Comparison of ENCODE assay signal across 8 cellular contexts in genomic region chr3:71127463-71128243, GRCh38.
A peak's percentile ranks its signal among the peaks of the same experiment; 100 is the strongest.
DNase-seq lines count a peak whose midpoint lies in the region; ATAC-seq and TF ChIP-seq lines count a peak whose summit lies in the region.

No MANE protein-coding gene starts in this region.

- in situ Hi-C loops in gastrocnemius medialis (cut with MboI; ENCODE audit: low sequenced_read_pairs in 4 of 4): loop anchor here in 1 of 4 donors (25.0 kb wide), 1 partner anchor 460 kb away; the partner anchor contains the start of gene FOXP1
- in situ Hi-C loops in G401 (cut with HindIII; ENCODE audit: low sequenced_read_pairs): no loop called here

- no peak overlapping the region for H3K9ac ChIP-seq in PC-3 (ENCODE audit: low read length)

- H4K20me1 ChIP-seq in PC-3 (ENCODE audit: low read length): no peaks in the 10 kb centered on the region

- H3K36me3 ChIP-seq in gastrocnemius medialis (no peaks in the 10 kb centered on the region), PC-3 (ENCODE audit: low read depth, low read length) (no peaks in the 10 kb centered on the region)

- no peak for TF ChIP-seq POLR2A in gastrocnemius medialis (IDR thresholded peaks at IDR 0.05)

- no peak overlapping the region for H2AFZ ChIP-seq in PC-3 (ENCODE audit: low read length)

- H3K27ac ChIP-seq in gastrocnemius medialis (peak overlapping the region; percentile 39 to 78 (median 71)), PC-3 (ENCODE audit: low read length) (no peak overlapping the region)

- DNase-seq in Daoy (ENCODE audit: low read depth) (peak; percentile 35), epithelial cell of proximal tubule (ENCODE audit: low read depth) (no peak), gastrocnemius medialis (no peak), G401 (ENCODE audit: low spot score) (no peak), PC-3 (no peak), SIG-M5 treated with dmso at 0.1 percent for 504 hours (lab: John Stamatoyannopoulos, UW; ENCODE audit: unreplicated experiment) (no peak)
- peak; percentile 30 for DNase-seq in activated CD4-positive, alpha-beta T cell treated with anti-CD3 and anti-CD28 coated beads for 1 hour

- H3K9me3 ChIP-seq in gastrocnemius medialis: no peaks in the 10 kb centered on the region
- H3K9me3 ChIP-seq in PC-3 (ENCODE audit: low read length): no peaks in the 10 kb centered on the region

- H3K27me3 ChIP-seq in gastrocnemius medialis (no peaks in the 10 kb centered on the region), PC-3 (ENCODE audit: low read length) (no peaks in the 10 kb centered on the region)

- TF ChIP-seq CTCF in epithelial cell of proximal tubule (conservative IDR thresholded peaks at IDR 0.05; ENCODE audit: low read depth, low read length) (no peak), gastrocnemius medialis (IDR thresholded peaks at IDR 0.05 in 4 of 5, conservative IDR thresholded peaks at IDR 0.05 in 1 of 5) (no peak), PC-3 (conservative IDR thresholded peaks at IDR 0.05; ENCODE audit: low read depth, low read length) (no peak)

- H3K9me2 ChIP-seq in PC-3 (replicated peaks; ENCODE audit: low read length): no peaks in the 10 kb centered on the region

- H3K4me1 ChIP-seq in gastrocnemius medialis: peaks cover 24 to 27% of the 10 kb centered on the region in 2 donors
- peaks cover 23% of the 10 kb centered on the region for H3K4me1 ChIP-seq in PC-3 (ENCODE audit: insufficient read depth, low read length)

- ATAC-seq in gastrocnemius medialis (no peak), HG02884 (IDR thresholded peaks at IDR 0.05; ENCODE audit: unreplicated experiment) (no peak), PC-3 (no peak)

- H3K4me3 ChIP-seq in epithelial cell of proximal tubule (ENCODE audit: low read depth, low read length) (peak overlapping the region; percentile 5), gastrocnemius medialis (peak overlapping the region in 2 of 4 donors; percentile 5 to 49), PC-3 (ENCODE audit: low read length) (no peak overlapping the region)

- intact Hi-C loops in gastrocnemius medialis (cut with DNase I; ENCODE audit: low total_unique reads): no loop called here
- intact Hi-C loops in PC-3 (cut with micrococcal nuclease): no loop called here

- no peak overlapping the region for H3K4me2 ChIP-seq in PC-3 (ENCODE audit: low read length)

- BruUV-seq in PC-3 (replicated peaks; lab: Mats Ljungman, UMichigan): no TSS peak

- POLR2A ChIA-PET in PC-3 (lab: Charles Lee; ENCODE audit: unreplicated experiment): no interaction called here

- no peaks in the 10 kb centered on the region for H3K79me2 ChIP-seq in PC-3 (ENCODE audit: low read length)

- CTCF ChIA-PET in PC-3 (lab: Charles Lee): no interaction called here

- H3F3A ChIP-seq in PC-3 (ENCODE audit: low read length, unreplicated experiment): no peaks in the 10 kb centered on the region

Comparison
In these comparisons a context has a peak if more than half of its experiments do, and no peak if none do; other contexts are left out.
1. DNase-seq: peak in Daoy (single experiment) and activated CD4-positive, alpha-beta T cell treated with anti-CD3 and anti-CD28 coated beads for 1 hour (single experiment); none in epithelial cell of proximal tubule (single experiment), gastrocnemius medialis (0 of 2), G401 (single experiment), PC-3 (single experiment) and SIG-M5 treated with dmso at 0.1 percent for 504 hours (single experiment).